In genomic region chr7:35430547-35431153, GRCh38 we compare ENCODE assay signal across 9 cellular contexts.
DNase-seq lines count a peak whose midpoint lies in the region; ATAC-seq and TF ChIP-seq lines count a peak whose summit lies in the region.
"Had no signal": no experiment of that assay in that cellular context is flagged by ENCODE, and none has a peak within 500 bp of the region (broad histone marks: within the 10 kb centered on the region; RNA-seq: fewer than 3 reads in every experiment).

No MANE protein-coding gene starts in this region.

- peak; percentile 6 for DNase-seq in activated naive CD8-positive, alpha-beta T cell treated with anti-CD3 and anti-CD28 coated beads, Interleukin-2, amount 50 U/mL, for 24 hours
- no peak for DNase-seq in activated naive CD8-positive, alpha-beta T cell treated with anti-CD3 and anti-CD28 coated beads for 36 hours
- DNase-seq in LNCaP clone FGC (ENCODE audit: low read depth) (no peak), chondrocyte (ENCODE audit: low spot score) (no peak), head of caudate nucleus (no peak), NCI-H1436 treated with DMSO at 0.1 percent for 48 hours (lab: John Stamatoyannopoulos, UW) (no peak), DMS79 treated with DMSO at 0.1 percent for 48 hours (lab: John Stamatoyannopoulos, UW) (no peak)
- DNase-seq in stimulated activated effector memory CD8-positive, alpha-beta T cell treated with anti-CD3 and anti-CD28 coated beads, Interleukin-12 subunit alpha, Interleukin-12 subunit beta, amount 100 ng/mL, for 72 hours (ENCODE audit: low spot score in 2 of 2), result no peak

- H3K4me3 ChIP-seq in LNCaP clone FGC (ENCODE audit: low read depth, low read length), result no peak overlapping the region

- no peaks in the 10 kb centered on the region for H3K36me3 Mint-ChIP-seq in activated naive CD8-positive, alpha-beta T cell treated with anti-CD3 and anti-CD28 coated beads, Interleukin-2, amount 50 U/mL, for 24 hours (ENCODE audit: low read depth)
- peaks cover 3% of the 10 kb centered on the region for H3K36me3 Mint-ChIP-seq in activated naive CD8-positive, alpha-beta T cell treated with anti-CD3 and anti-CD28 coated beads for 36 hours
- no peaks in the 10 kb centered on the region for H3K36me3 Mint-ChIP-seq in chondrocyte (ENCODE audit: low read depth)
- no peaks in the 10 kb centered on the region for H3K36me3 Mint-ChIP-seq in stimulated activated effector memory CD8-positive, alpha-beta T cell treated with anti-CD3 and anti-CD28 coated beads, Interleukin-12 subunit alpha, Interleukin-12 subunit beta, amount 100 ng/mL, for 72 hours

- ATAC-seq in activated naive CD8-positive, alpha-beta T cell treated with anti-CD3 and anti-CD28 coated beads, Interleukin-2, amount 50 U/mL, for 24 hours, result no peak
- peak; percentile 28 for ATAC-seq in stimulated activated effector memory CD8-positive, alpha-beta T cell treated with anti-CD3 and anti-CD28 coated beads, Interleukin-12 subunit alpha, Interleukin-12 subunit beta, amount 100 ng/mL, for 72 hours

- peaks cover 13% of the 10 kb centered on the region for H3K27me3 Mint-ChIP-seq in activated naive CD8-positive, alpha-beta T cell treated with anti-CD3 and anti-CD28 coated beads, Interleukin-2, amount 50 U/mL, for 24 hours
- H3K27me3 Mint-ChIP-seq in activated naive CD8-positive, alpha-beta T cell treated with anti-CD3 and anti-CD28 coated beads for 36 hours, result peaks cover 5% of the 10 kb centered on the region
- peaks cover 7% of the 10 kb centered on the region for H3K27me3 Mint-ChIP-seq in chondrocyte (ENCODE audit: low read depth)

- no peaks in the 10 kb centered on the region for H3K9me3 Mint-ChIP-seq in activated naive CD8-positive, alpha-beta T cell treated with anti-CD3 and anti-CD28 coated beads, Interleukin-2, amount 50 U/mL, for 24 hours
- peaks cover 2% of the 10 kb centered on the region for H3K9me3 Mint-ChIP-seq in activated naive CD8-positive, alpha-beta T cell treated with anti-CD3 and anti-CD28 coated beads for 36 hours
- peaks cover 29% of the 10 kb centered on the region for H3K9me3 Mint-ChIP-seq in chondrocyte (ENCODE audit: low read depth)
- no peaks in the 10 kb centered on the region for H3K9me3 Mint-ChIP-seq in stimulated activated effector memory CD8-positive, alpha-beta T cell treated with anti-CD3 and anti-CD28 coated beads, Interleukin-12 subunit alpha, Interleukin-12 subunit beta, amount 100 ng/mL, for 72 hours

- H3K4me3 Mint-ChIP-seq in activated naive CD8-positive, alpha-beta T cell treated with anti-CD3 and anti-CD28 coated beads, Interleukin-2, amount 50 U/mL, for 24 hours, result no peak overlapping the region
- no peak overlapping the region for H3K4me3 Mint-ChIP-seq in activated naive CD8-positive, alpha-beta T cell treated with anti-CD3 and anti-CD28 coated beads for 36 hours
- H3K4me3 Mint-ChIP-seq in chondrocyte (ENCODE audit: unreplicated experiment), result no peak overlapping the region
- no peak overlapping the region for H3K4me3 Mint-ChIP-seq in stimulated activated effector memory CD8-positive, alpha-beta T cell treated with anti-CD3 and anti-CD28 coated beads, Interleukin-12 subunit alpha, Interleukin-12 subunit beta, amount 100 ng/mL, for 72 hours
- H3K4me3 Mint-ChIP-seq: nephron had no signal

- peak; percentile 61 for TF ChIP-seq CTCF in LNCaP clone FGC (IDR thresholded peaks at IDR 0.05; ENCODE audit: control insufficient read depth, extremely low read depth, insufficient read depth)
- peak; percentile 45 for TF ChIP-seq CTCF in chondrocyte (IDR thresholded peaks at IDR 0.05)

- no peaks in the 10 kb centered on the region for H3K4me1 Mint-ChIP-seq in activated naive CD8-positive, alpha-beta T cell treated with anti-CD3 and anti-CD28 coated beads, Interleukin-2, amount 50 U/mL, for 24 hours
- H3K4me1 Mint-ChIP-seq in activated naive CD8-positive, alpha-beta T cell treated with anti-CD3 and anti-CD28 coated beads for 36 hours, result no peaks in the 10 kb centered on the region
- H3K4me1 Mint-ChIP-seq in chondrocyte (ENCODE audit: low read depth), result no peaks in the 10 kb centered on the region
- H3K4me1 Mint-ChIP-seq in stimulated activated effector memory CD8-positive, alpha-beta T cell treated with anti-CD3 and anti-CD28 coated beads, Interleukin-12 subunit alpha, Interleukin-12 subunit beta, amount 100 ng/mL, for 72 hours, result no peaks in the 10 kb centered on the region
- H3K4me1 Mint-ChIP-seq: nephron had no signal

- H3K27ac Mint-ChIP-seq in activated naive CD8-positive, alpha-beta T cell treated with anti-CD3 and anti-CD28 coated beads, Interleukin-2, amount 50 U/mL, for 24 hours, result no peak overlapping the region
- H3K27ac Mint-ChIP-seq in activated naive CD8-positive, alpha-beta T cell treated with anti-CD3 and anti-CD28 coated beads for 36 hours, result no peak overlapping the region
- no peak overlapping the region for H3K27ac Mint-ChIP-seq in chondrocyte (ENCODE audit: unreplicated experiment)
- no peak overlapping the region for H3K27ac Mint-ChIP-seq in stimulated activated effector memory CD8-positive, alpha-beta T cell treated with anti-CD3 and anti-CD28 coated beads, Interleukin-12 subunit alpha, Interleukin-12 subunit beta, amount 100 ng/mL, for 72 hours
- H3K27ac Mint-ChIP-seq: nephron had no signal

- intact Hi-C loops in head of caudate nucleus (cut with DNase I), result no loop called here
